In the genomic region with DNA sequence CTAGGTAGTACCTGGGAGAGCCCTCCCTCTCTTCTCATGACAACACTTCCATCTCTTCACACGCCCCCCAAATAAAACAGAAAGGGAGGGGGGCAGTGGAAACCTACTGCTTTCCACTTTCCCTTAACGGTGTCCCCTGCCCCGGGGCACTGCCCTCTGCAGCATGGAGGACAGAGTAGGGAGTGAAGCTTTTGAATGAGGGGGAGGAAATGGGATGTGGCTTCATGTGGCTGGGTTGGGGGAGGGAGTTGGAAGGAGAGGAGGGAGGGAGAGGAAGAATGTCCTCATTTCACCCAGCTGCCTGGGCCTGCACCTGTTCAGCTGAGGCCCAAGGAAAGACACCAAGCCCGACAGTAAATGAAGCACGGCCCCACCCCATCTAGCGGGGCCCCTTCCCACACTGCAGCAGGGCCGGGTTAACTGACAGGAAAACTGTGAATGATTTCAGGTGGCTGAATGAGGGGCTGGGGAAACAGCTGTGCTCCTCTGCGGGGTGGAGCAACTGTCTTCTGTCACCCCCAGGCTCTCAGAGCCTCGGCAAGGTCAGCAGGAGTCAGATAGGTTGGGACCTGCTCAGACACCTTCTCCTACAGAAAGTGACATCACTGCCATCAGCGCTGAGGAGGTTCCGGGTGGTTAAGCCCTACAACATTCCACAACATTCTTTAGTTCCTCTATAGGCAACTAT, we compare ENCODE assay signal across 9 cellular contexts. TPM values are rescaled to one million over a fixed set of nuclear protein-coding genes. Genes with fewer than 3 reads are reported as not detected.
A peak's percentile ranks its signal among the peaks of the same experiment; 100 is the strongest.
DNase-seq lines count a peak whose midpoint lies in the region; ATAC-seq, FAIRE-seq and TF ChIP-seq lines count a peak whose summit lies in the region.
"Had no signal": no experiment of that assay in that cellular context is flagged by ENCODE, and none has a peak within 500 bp of the region (broad histone marks: within the 10 kb centered on the region; RNA-seq: fewer than 3 reads in every experiment).

No MANE protein-coding gene starts in this region.

- H3K4me3 ChIP-seq in OCI-LY7 (ENCODE audit: low read depth, low read length, poor library complexity, severe bottlenecking) (peak overlapping the region; percentile 57), endothelial cell of umbilical vein (replicated peaks in 1 of 3; ENCODE audit: insufficient read depth in 1 of 3, low read depth in 1 of 3, low read length in 3 of 3) (no peak overlapping the region), brain microvascular endothelial cell (ENCODE audit: low read depth, low read length) (no peak overlapping the region)
- H3K4me3 ChIP-seq: adrenal gland had no signal

- ATAC-seq in GM21447 (IDR thresholded peaks at IDR 0.05; ENCODE audit: unreplicated experiment) = peak; percentile 63
- ATAC-seq in GM18858 (IDR thresholded peaks at IDR 0.05; ENCODE audit: unreplicated experiment) = no peak

- H3K36me3 ChIP-seq in OCI-LY7 (ENCODE audit: insufficient read depth, low read length) = peaks cover 13% of the 10 kb centered on the region
- H3K36me3 ChIP-seq in endothelial cell of umbilical vein (ENCODE audit: control insufficient read depth in 2 of 2, extremely low read depth in 1 of 2, insufficient read depth in 2 of 2, low read length in 2 of 2) = no peaks in the 10 kb centered on the region
- no peaks in the 10 kb centered on the region for H3K36me3 ChIP-seq in brain microvascular endothelial cell (replicated peaks)
- H3K36me3 ChIP-seq: adrenal gland had no signal

- intact Hi-C loops in OCI-LY7 (cut with micrococcal nuclease; ENCODE audit: unreplicated experiment) (loop anchor here (1.0 kb wide), 3 partner anchors 12 to 69 kb away; partner anchors contain the start of gene CCND3), endothelial cell of umbilical vein (cut with micrococcal nuclease) (no loop called here)

- H3K27ac ChIP-seq in OCI-LY7 (ENCODE audit: low read depth, low read length, poor library complexity, severe bottlenecking) (peak overlapping the region; percentile 97), endothelial cell of umbilical vein (ENCODE audit: insufficient read depth, low read depth, low read length) (no peak overlapping the region), brain microvascular endothelial cell (no peak overlapping the region)

- no peak for FAIRE-seq in endothelial cell of umbilical vein (lab: Jason Lieb, UNC)

- H3K9me3 ChIP-seq in OCI-LY7 (ENCODE audit: low read length) (no peaks in the 10 kb centered on the region; the same call in 1 of the 2 replicates), endothelial cell of umbilical vein (replicated peaks; ENCODE audit: control insufficient read depth, insufficient read depth, low read length) (no peaks in the 10 kb centered on the region)
- H3K9me3 ChIP-seq: adrenal gland had no signal

- POLR2A ChIA-PET in OCI-LY7 (lab: Charles Lee) (interaction anchor here (0.7 to 6.2 kb wide), 17 partner anchors 8 to 136 kb away, joined by 3 to 60 read pairs (median 4); partner anchors contain the start of genes BYSL and MED20), endothelial cell of umbilical vein (lab: Charles Lee) (no interaction called here)

- CTCF ChIA-PET in OCI-LY7 (lab: Charles Lee; ENCODE audit: unreplicated experiment) = interaction anchor here (0.5 to 1.2 kb wide), 3 partner anchors 12 to 442 kb away, joined by 3 to 9 read pairs (median 5); partner anchors contain the start of gene MED20
- CTCF ChIA-PET in endothelial cell of umbilical vein (lab: Charles Lee) = no interaction called here

- BruUV-seq in OCI-LY7 (replicated peaks; lab: Mats Ljungman, UMichigan) = no TSS peak
- no TSS peak for BruUV-seq in endothelial cell of umbilical vein (replicated peaks; lab: Mats Ljungman, UMichigan)

- H3K4me2 ChIP-seq in OCI-LY7 (ENCODE audit: low read length) (peak overlapping the region; percentile 75), endothelial cell of umbilical vein (ENCODE audit: insufficient read depth, low read length) (no peak overlapping the region)

- TF ChIP-seq CTCF in OCI-LY7 (conservative IDR thresholded peaks at IDR 0.05; ENCODE audit: low read length) (peak; percentile 41; the same call in 1 of the 2 replicates), endothelial cell of umbilical vein (IDR thresholded peaks at IDR 0.05; ENCODE audit: extremely low read depth in 1 of 2, insufficient read depth in 1 of 2, low read depth in 1 of 2, low read length in 2 of 2) (no peak), brain microvascular endothelial cell (IDR thresholded peaks at IDR 0.05; ENCODE audit: low read depth, low read length, missing control alignments) (no peak)

- no peaks in the 10 kb centered on the region for H3K9me2 ChIP-seq in OCI-LY7 (ENCODE audit: insufficient read depth, low read length)

- H4K20me1 ChIP-seq in OCI-LY7 (ENCODE audit: insufficient read depth, low read length) (no peaks in the 10 kb centered on the region), endothelial cell of umbilical vein (replicated peaks; ENCODE audit: control insufficient read depth, extremely low read depth, insufficient read depth, low read length) (no peaks in the 10 kb centered on the region)

- DNase-seq in A172 (ENCODE audit: low spot score) (peak; percentile 20), OCI-LY7 (ENCODE audit: low spot score) (peak; percentile 96), endothelial cell of umbilical vein (ENCODE audit: low read depth, low spot score) (peak; percentile 6), NCI-H2081 treated with DMSO at 0.1 percent for 48 hours (lab: John Stamatoyannopoulos, UW) (no peak), brain microvascular endothelial cell (no peak)
- peak; percentile 49 for DNase-seq in stimulated activated CD8-positive, alpha-beta memory T cell treated with anti-CD3 and anti-CD28 coated beads, Interleukin-4, amount 100 ng/mL, for 48 hours

- H3K9me1 ChIP-seq in endothelial cell of umbilical vein (replicated peaks; ENCODE audit: control insufficient read depth, extremely low read depth, insufficient read depth, low read length) = no peaks in the 10 kb centered on the region

- H2AFZ ChIP-seq in OCI-LY7 (ENCODE audit: low read length) = no peak overlapping the region
- no peak overlapping the region for H2AFZ ChIP-seq in endothelial cell of umbilical vein (ENCODE audit: low read depth, low read length)

- dilution Hi-C loops in endothelial cell of umbilical vein (cut with MboI; ENCODE audit: extremely low pct_ligation_motif_present, low sequenced_read_pairs) = no loop called here

- in situ Hi-C loops in brain microvascular endothelial cell (cut with HindIII; ENCODE audit: low pct_ligation_motif_present, low sequenced_read_pairs) = no loop called here

- H3K27me3 ChIP-seq in endothelial cell of umbilical vein (ENCODE audit: control insufficient read depth in 2 of 2, insufficient read depth in 2 of 2, low read length in 2 of 2) (no peaks in the 10 kb centered on the region), brain microvascular endothelial cell (replicated peaks) (no peaks in the 10 kb centered on the region)
- H3K27me3 ChIP-seq: adrenal gland had no signal

- H3K79me2 ChIP-seq in OCI-LY7 (ENCODE audit: insufficient read depth, low read depth, low read length) = peaks cover 30% of the 10 kb centered on the region; the same call in 1 of the 2 replicates
- H3K79me2 ChIP-seq in endothelial cell of umbilical vein (ENCODE audit: control insufficient read depth, insufficient read depth, low read length) = no peaks in the 10 kb centered on the region

- TF ChIP-seq POLR2A in endothelial cell of umbilical vein (IDR thresholded peaks at IDR 0.05; ENCODE audit: low read depth, low read length) = no peak

- H3K4me1 ChIP-seq in OCI-LY7 (ENCODE audit: insufficient read depth, low read length, poor library complexity, severe bottlenecking) = peaks cover 90% of the 10 kb centered on the region
- peaks cover 5% of the 10 kb centered on the region for H3K4me1 ChIP-seq in endothelial cell of umbilical vein (ENCODE audit: control insufficient read depth, extremely low read depth, insufficient read depth, low read length)

- no peak overlapping the region for H3K9ac ChIP-seq in endothelial cell of umbilical vein (replicated peaks; ENCODE audit: extremely low read depth, insufficient read depth, low read length)

TF ChIP-seq in endothelial cell of umbilical vein, 7 proteins besides CTCF, POLR2A, EP300 and RAD21:
- TF ChIP-seq, protein P1, sequence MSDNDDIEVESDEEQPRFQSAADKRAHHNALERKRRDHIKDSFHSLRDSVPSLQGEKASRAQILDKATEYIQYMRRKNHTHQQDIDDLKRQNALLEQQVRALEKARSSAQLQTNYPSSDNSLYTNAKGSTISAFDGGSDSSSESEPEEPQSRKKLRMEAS (IDR thresholded peaks at IDR 0.05; ENCODE audit: insufficient read depth, insufficient read length) = no peak
- no peak for TF ChIP-seq JUN (IDR thresholded peaks at IDR 0.05; ENCODE audit: borderline replicate concordance, insufficient read depth, insufficient read length, low read depth)
- no peak for TF ChIP-seq FOS (IDR thresholded peaks at IDR 0.05; ENCODE audit: borderline replicate concordance, insufficient read depth, low read length)
- TF ChIP-seq MYC (IDR thresholded peaks at IDR 0.05; ENCODE audit: low read depth, low read length) = no peak
- no peak for TF ChIP-seq GATA2 (IDR thresholded peaks at IDR 0.05; ENCODE audit: insufficient read depth, insufficient read length, low read depth, low read length)
- no peak for TF ChIP-seq POLR2AphosphoS5 (IDR thresholded peaks at IDR 0.05; ENCODE audit: insufficient read depth, low read depth, low read length)
- no peak for TF ChIP-seq EZH2 (IDR thresholded peaks at IDR 0.05; ENCODE audit: borderline replicate concordance, low read depth, low read length, severe bottlenecking)
TF ChIP-seq in endothelial cell of umbilical vein: peak in this region for 0.

RNA-seq across cellular contexts. Expression of gene TAF8, which starts 40.0 kb away (rescaled TPM):
- total RNA-seq in A172 (2014; rRNA removed; shearing (Covaris generic)) = 14.5 and 20.4 TPM in 2 replicates
- total RNA-seq in OCI-LY7 (2014; rRNA removed; shearing (Covaris generic)) = 33.2 and 35.1 TPM in 2 replicates
- total RNA-seq in OCI-LY7 (2022) (47.8 and 56.0 TPM in 2 replicates), endothelial cell of umbilical vein (32.4 and 32.9 TPM in 2 replicates)
- polyA plus RNA-seq in endothelial cell of umbilical vein = 45.4 and 49.8 TPM in 2 replicates
- 45.1 and 47.3 TPM in 2 replicates for polyA plus RNA-seq in endothelial cell of umbilical vein (2011; cell fraction: cytosol; rRNA removed)
- polyA plus RNA-seq in endothelial cell of umbilical vein (2011; cell fraction: nucleus; rRNA removed) = 41.5 and 43.5 TPM in 2 replicates
- 14.6 and 18.3 TPM in 2 replicates for polyA plus RNA-seq in endothelial cell of umbilical vein (2012)
- polyA minus RNA-seq in endothelial cell of umbilical vein = 68.3 and 98.7 TPM in 2 replicates
- polyA minus RNA-seq in endothelial cell of umbilical vein (2011; cell fraction: cytosol; rRNA and poly(A)+ RNA removed) = 11.0 TPM
- polyA minus RNA-seq in endothelial cell of umbilical vein (2011; cell fraction: nucleus; rRNA and poly(A)+ RNA removed) = 36.4 and 40.0 TPM in 2 replicates

Comparison
In these comparisons a context has a peak if more than half of its experiments do, and no peak if none do; other contexts are left out.
1. DNase-seq: peak in A172 (single experiment), OCI-LY7 (single experiment), endothelial cell of umbilical vein (single experiment) and stimulated activated CD8-positive, alpha-beta memory T cell treated with anti-CD3 and anti-CD28 coated beads, Interleukin-4, amount 100 ng/mL, for 48 hours (single experiment); none in NCI-H2081 treated with DMSO at 0.1 percent for 48 hours (single experiment) and brain microvascular endothelial cell (single experiment).